1 cellular context compared by ENCODE assay signal in genomic region chr1:116375884-116376733, GRCh38.
TF ChIP-seq lines count a peak whose summit lies in the region.

No MANE protein-coding gene starts in this region.

TF ChIP-seq in HEK293, 187 proteins besides CTCF, POLR2A, EP300 and RAD21 (continued from another document and continues in another):
- TF ChIP-seq ZNF148 (tag by site-specific recombination; IDR thresholded peaks at IDR 0.05; ENCODE audit: borderline replicate concordance) (no peak), OVOL3 (tag by site-specific recombination; IDR thresholded peaks at IDR 0.05) (no peak), ZNF645 (tag by site-specific recombination; IDR thresholded peaks at IDR 0.05) (no peak), ZNF707 (tag by site-specific recombination; IDR thresholded peaks at IDR 0.05) (no peak), ZBTB11 (tag by site-specific recombination; conservative IDR thresholded peaks at IDR 0.05; ENCODE audit: low read depth) (0 out of 2 replicates have a peak, but pooled peaks have one; percentile 30), ZNF366 (tag by site-specific recombination; conservative IDR thresholded peaks at IDR 0.05) (peak; percentile 58), ZBTB1 (tag by site-specific recombination; IDR thresholded peaks at IDR 0.05) (no peak), SCRT1 (tag by site-specific recombination; IDR thresholded peaks at IDR 0.05; ENCODE audit: borderline replicate concordance) (no peak), ZFP37 (tag by site-specific recombination; IDR thresholded peaks at IDR 0.05) (no peak), ZNF621 (tag by site-specific recombination; IDR thresholded peaks at IDR 0.05) (no peak), ZBTB21 (tag by site-specific recombination; IDR thresholded peaks at IDR 0.05) (no peak), ZNF626 (tag by site-specific recombination; IDR thresholded peaks at IDR 0.05) (no peak), ZBTB26 (tag by site-specific recombination; optimal IDR thresholded peaks at IDR 0.05) (no peak), KLF16 (tag by site-specific recombination; IDR thresholded peaks at IDR 0.05) (no peak), ZNF335 (tag by site-specific recombination; conservative IDR thresholded peaks at IDR 0.05) (0 out of 2 replicates have a peak, but pooled peaks have one; percentile 38), ZNF133 (tag by site-specific recombination; IDR thresholded peaks at IDR 0.05) (no peak), MZF1 (tag by site-specific recombination; IDR thresholded peaks at IDR 0.05; ENCODE audit: borderline replicate concordance) (no peak), ZNF140 (tag by site-specific recombination; IDR thresholded peaks at IDR 0.05) (no peak), GLI2 (tag by site-specific recombination; IDR thresholded peaks at IDR 0.05; ENCODE audit: borderline replicate concordance, low read depth) (no peak), ZNF280D (tag by site-specific recombination; IDR thresholded peaks at IDR 0.05) (no peak), ZNF701 (tag by site-specific recombination; IDR thresholded peaks at IDR 0.05) (no peak), ZNF629 (tag by site-specific recombination; IDR thresholded peaks at IDR 0.05) (no peak), ZNF398 (tag by site-specific recombination; IDR thresholded peaks at IDR 0.05) (0 out of 2 replicates have a peak, but pooled peaks have one; percentile 28), ZNF394 (tag by site-specific recombination; IDR thresholded peaks at IDR 0.05; ENCODE audit: borderline replicate concordance) (no peak), ZNF548 (tag by site-specific recombination; IDR thresholded peaks at IDR 0.05) (no peak), ZSCAN23 (tag by site-specific recombination; IDR thresholded peaks at IDR 0.05) (no peak), ZNF513 (tag by site-specific recombination; IDR thresholded peaks at IDR 0.05) (no peak), ZNF174 (tag by site-specific recombination; IDR thresholded peaks at IDR 0.05) (no peak), PRDM6 (tag by site-specific recombination; IDR thresholded peaks at IDR 0.05) (no peak), KLF17 (tag by site-specific recombination; IDR thresholded peaks at IDR 0.05) (0 out of 2 replicates have a peak, but pooled peaks have one; percentile 30), ZNF211 (tag by site-specific recombination; IDR thresholded peaks at IDR 0.05; ENCODE audit: low read depth) (no peak), ZBTB48 (tag by site-specific recombination; IDR thresholded peaks at IDR 0.05) (peak; percentile 91), ZNF362 (tag by site-specific recombination; IDR thresholded peaks at IDR 0.05) (no peak), ZNF600 (tag by site-specific recombination; IDR thresholded peaks at IDR 0.05) (peak; percentile 74; the same call in 1 of the 2 replicates), ZNF529 (tag by site-specific recombination; IDR thresholded peaks at IDR 0.05; ENCODE audit: insufficient replicate concordance) (no peak), KLF9 (tag by site-specific recombination; IDR thresholded peaks at IDR 0.05; ENCODE audit: low read depth) (no peak), ZBTB17 (tag by site-specific recombination; IDR thresholded peaks at IDR 0.05) (no peak), ZNF777 (tag by site-specific recombination; IDR thresholded peaks at IDR 0.05; ENCODE audit: borderline replicate concordance) (no peak)
